Comparison of ENCODE assay signal across 19 cellular contexts in the genomic region with DNA sequence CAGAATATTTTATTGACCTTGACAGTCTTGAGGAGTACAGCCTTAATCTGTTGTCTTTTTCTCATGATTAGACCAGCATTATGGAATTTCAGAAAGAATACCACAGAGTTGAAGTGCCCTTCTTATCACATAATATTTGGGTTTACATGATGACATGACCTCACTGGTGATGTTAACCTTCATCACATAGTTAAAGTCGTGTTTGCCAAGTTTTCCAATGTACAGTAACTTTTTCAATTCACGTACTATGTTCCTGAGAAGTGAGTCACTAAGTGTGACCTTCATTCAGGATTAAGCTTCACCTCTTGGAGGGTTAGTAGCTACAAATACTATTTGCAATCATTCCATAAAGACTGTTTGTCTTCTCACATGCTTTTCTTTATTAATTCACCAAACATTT. TPM values are rescaled to one million over a fixed set of nuclear protein-coding genes. Genes with fewer than 3 reads are reported as not detected.
DNase-seq lines count a peak whose midpoint lies in the region; FAIRE-seq and TF ChIP-seq lines count a peak whose summit lies in the region.
"Had no signal": no experiment of that assay in that cellular context is flagged by ENCODE, and none has a peak within 500 bp of the region (broad histone marks: within the 10 kb centered on the region; RNA-seq: fewer than 3 reads in every experiment).

No MANE protein-coding gene starts in this region.

- TF ChIP-seq CTCF in astrocyte (IDR thresholded peaks at IDR 0.05; ENCODE audit: insufficient read depth, low read depth, low read length) = no peak
- TF ChIP-seq CTCF in fibroblast of the aortic adventitia (IDR thresholded peaks at IDR 0.05; ENCODE audit: insufficient read depth, low read length) = no peak
- no peak for TF ChIP-seq CTCF in GM20000 (IDR thresholded peaks at IDR 0.05; ENCODE audit: extremely low read depth, missing control alignments)

- no peaks in the 10 kb centered on the region for H3K27me3 Mint-ChIP-seq in astrocyte (ENCODE audit: low read depth, unreplicated experiment)
- H3K27me3 Mint-ChIP-seq: CD4-positive, alpha-beta memory T cell had no signal

- H3K9me2 ChIP-seq in GM23248 (ENCODE audit: insufficient read depth) = no peaks in the 10 kb centered on the region

- no peak overlapping the region for H2AFZ ChIP-seq in GM23248
- no peak overlapping the region for H2AFZ ChIP-seq in astrocyte (ENCODE audit: low read depth, low read length)

- in situ Hi-C loops in GM23248 (cut with MboI) = loop anchor here (10.0 to 25.0 kb wide), 2 partner anchors 122 to 255 kb away; a partner anchor contains a TSS

- H3K9ac ChIP-seq in GM23248 (no peak overlapping the region), astrocyte (ENCODE audit: low read length) (no peak overlapping the region)
- H3K9ac ChIP-seq: KMS-11 had no signal

- no peaks in the 10 kb centered on the region for H3K36me3 Mint-ChIP-seq in astrocyte (ENCODE audit: low read depth, unreplicated experiment)

- H4K20me1 ChIP-seq in GM23248 (ENCODE audit: insufficient read depth) = no peaks in the 10 kb centered on the region
- no peaks in the 10 kb centered on the region for H4K20me1 ChIP-seq in astrocyte (ENCODE audit: insufficient read depth, low read length)

- H3K9me3 ChIP-seq in GM23248 (ENCODE audit: low read depth) (no peaks in the 10 kb centered on the region), astrocyte (ENCODE audit: insufficient read depth, low read depth, low read length) (no peaks in the 10 kb centered on the region)
- no peaks in the 10 kb centered on the region for H3K9me3 ChIP-seq in effector memory CD4-positive, alpha-beta T cell (ENCODE audit: control insufficient read depth, low read length)
- H3K9me3 ChIP-seq: BE2C had no signal

- H3K4me1 ChIP-seq in GM23248 (ENCODE audit: insufficient read depth) (no peaks in the 10 kb centered on the region; the same call in 1 of the 2 replicates), astrocyte (ENCODE audit: insufficient read depth, low read length) (peaks cover 4% of the 10 kb centered on the region)
- no peaks in the 10 kb centered on the region for H3K4me1 ChIP-seq in effector memory CD4-positive, alpha-beta T cell (ENCODE audit: control insufficient read depth, insufficient read depth, low read length, poor library complexity, severe bottlenecking)
- H3K4me1 ChIP-seq: BE2C had no signal

- no peak overlapping the region for H3K4me2 ChIP-seq in GM23248 (ENCODE audit: unreplicated experiment)
- H3K4me2 ChIP-seq in astrocyte (ENCODE audit: low read length) = no peak overlapping the region
- H3K4me2 ChIP-seq: KMS-11 had no signal

- FAIRE-seq in astrocyte (lab: Jason Lieb, UNC) = peak; percentile 89
- FAIRE-seq: A204.1, GM18507 had no signal

- H3K36me3 ChIP-seq in GM23248 (ENCODE audit: low read depth) (no peaks in the 10 kb centered on the region), astrocyte (ENCODE audit: insufficient read depth, low read length) (no peaks in the 10 kb centered on the region)
- H3K36me3 ChIP-seq in effector memory CD4-positive, alpha-beta T cell (ENCODE audit: control insufficient read depth, insufficient read depth, low read length) = no peaks in the 10 kb centered on the region
- H3K36me3 ChIP-seq: BE2C had no signal

- H3K27ac Mint-ChIP-seq in astrocyte (ENCODE audit: unreplicated experiment) = no peak overlapping the region
- H3K27ac Mint-ChIP-seq: CD4-positive, alpha-beta memory T cell had no signal

- H3K27me3 ChIP-seq in GM23248 (replicated peaks; ENCODE audit: insufficient read depth) (no peaks in the 10 kb centered on the region), astrocyte (ENCODE audit: insufficient read depth, low read length) (no peaks in the 10 kb centered on the region)
- no peaks in the 10 kb centered on the region for H3K27me3 ChIP-seq in effector memory CD4-positive, alpha-beta T cell (replicated peaks; ENCODE audit: control insufficient read depth, insufficient read depth, low read length, poor library complexity, severe bottlenecking)
- H3K27me3 ChIP-seq: BE2C had no signal

- no peaks in the 10 kb centered on the region for H3F3A ChIP-seq in GM23248 (ENCODE audit: insufficient read depth)

- H3K9me3 Mint-ChIP-seq in astrocyte (ENCODE audit: unreplicated experiment) = no peaks in the 10 kb centered on the region
- H3K9me3 Mint-ChIP-seq: CD4-positive, alpha-beta memory T cell had no signal

- H3K79me2 ChIP-seq in GM23248 (ENCODE audit: insufficient read depth) (no peaks in the 10 kb centered on the region), astrocyte (ENCODE audit: insufficient read depth, low read length) (no peaks in the 10 kb centered on the region)

- 3 to 13% methylated on average over 2 of the region's 2 CpGs for WGBS in GM23248 (ENCODE audit: low coverage in 1 of 2, low lambda C conversion rate in 2 of 2, missing lambda C conversion rate in 2 of 2), 2 experiments

- peak; percentile 26 for DNase-seq in GM23248
- no peak for DNase-seq in astrocyte (ENCODE audit: low read depth)
- DNase-seq in fibroblast of the aortic adventitia (ENCODE audit: low read depth) = peak; percentile 26
- DNase-seq in GF-D8 (lab: John Stamatoyannopoulos, UW) = no peak
- no peak for DNase-seq in effector memory CD4-positive, alpha-beta T cell
- no peak for DNase-seq in GM20000 (ENCODE audit: low spot score)
- DNase-seq in NCI-H2029 treated with DMSO at 0.1 percent for 48 hours (lab: John Stamatoyannopoulos, UW) = no peak
- DNase-seq: BE2C; CD4-positive, alpha-beta memory T cell; DMS153; DMS79 treated with DMSO at 0.1 percent for 48 hours; EL; GDM1; GOT3 had no signal

- no peak overlapping the region for H3K27ac ChIP-seq in GM23248
- no peak overlapping the region for H3K27ac ChIP-seq in astrocyte (ENCODE audit: low read depth, low read length)
- no peak overlapping the region for H3K27ac ChIP-seq in effector memory CD4-positive, alpha-beta T cell (ENCODE audit: insufficient read depth, low read length, poor library complexity, severe bottlenecking)
- H3K27ac ChIP-seq: C4-2B, KMS-11 had no signal

- H3K4me3 Mint-ChIP-seq in astrocyte (ENCODE audit: unreplicated experiment) = no peak overlapping the region
- H3K4me3 Mint-ChIP-seq: CD4-positive, alpha-beta memory T cell had no signal

- H3K4me1 Mint-ChIP-seq in astrocyte (ENCODE audit: low read depth, unreplicated experiment) = peaks cover 9% of the 10 kb centered on the region

- no peak overlapping the region for H3K4me3 ChIP-seq in GM23248
- H3K4me3 ChIP-seq in astrocyte (ENCODE audit: insufficient read depth, low read depth, low read length) = no peak overlapping the region
- no peak overlapping the region for H3K4me3 ChIP-seq in fibroblast of the aortic adventitia (ENCODE audit: low read depth, low read length)
- H3K4me3 ChIP-seq in effector memory CD4-positive, alpha-beta T cell (ENCODE audit: insufficient read depth, low read depth, low read length, poor library complexity, severe bottlenecking) = no peak overlapping the region

RNA-seq across cellular contexts. Expression of a gene that starts 52.1 kb away (rescaled TPM):
- total RNA-seq in GM23248 (2014; rRNA removed; shearing (Covaris generic)) = not detected in 2 replicates
- 0.16 and 0.34 TPM in 2 replicates for polyA plus RNA-seq in GM23248 (2016; fragmentation: Nextera tagmentation; extraction: Ambion mirVana)
- 0.07 TPM in 1 of 2 replicates, not detected in the other for total RNA-seq in astrocyte
- 0.27 and 0.57 TPM in 2 replicates for total RNA-seq in fibroblast of the aortic adventitia (ENCODE audit: low replicate concordance)
- total RNA-seq: HT1080 had no signal
- polyA plus RNA-seq: CD4-positive, alpha-beta memory T cell had no signal

Comparison
In these comparisons a context has a peak if more than half of its experiments do, and no peak if none do; other contexts are left out.
1. DNase-seq: peak in GM23248 (single experiment) and fibroblast of the aortic adventitia (single experiment); none in astrocyte (single experiment), GF-D8 (single experiment), effector memory CD4-positive, alpha-beta T cell (0 of 3), GM20000 (single experiment) and NCI-H2029 treated with DMSO at 0.1 percent for 48 hours (single experiment).